In the genomic region with DNA sequence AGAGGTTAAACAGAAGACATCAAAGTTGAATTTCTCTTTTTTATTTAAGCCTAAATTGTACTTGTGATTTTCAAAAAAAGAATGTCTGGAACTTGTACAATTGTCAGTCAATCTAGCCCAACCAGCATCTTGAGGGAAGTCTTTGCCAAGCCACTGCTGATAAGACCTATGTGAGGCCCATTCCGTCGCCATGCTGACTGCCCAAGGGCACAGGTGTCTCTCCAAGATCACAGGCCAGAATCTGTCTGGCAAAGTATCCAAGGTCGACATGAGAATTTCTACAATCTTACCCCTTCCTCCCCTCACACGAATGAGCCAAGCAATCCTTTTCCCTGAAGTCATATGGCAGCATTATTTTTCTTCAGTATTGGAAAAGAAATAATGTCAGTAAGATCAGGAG, we compare ENCODE assay signal across 5 cellular contexts.
"Had no signal": no experiment of that assay in that cellular context is flagged by ENCODE, and none has a peak within 500 bp of the region (broad histone marks: within the 10 kb centered on the region; RNA-seq: fewer than 3 reads in every experiment).

No MANE protein-coding gene starts in this region.

- DNase-seq: H9, HCEC 1CT, IMR-90 had no signal

- H3K4me3 ChIP-seq: GM23338, K562 had no signal

- ATAC-seq: GM23338, K562 had no signal
